In the genomic region with DNA sequence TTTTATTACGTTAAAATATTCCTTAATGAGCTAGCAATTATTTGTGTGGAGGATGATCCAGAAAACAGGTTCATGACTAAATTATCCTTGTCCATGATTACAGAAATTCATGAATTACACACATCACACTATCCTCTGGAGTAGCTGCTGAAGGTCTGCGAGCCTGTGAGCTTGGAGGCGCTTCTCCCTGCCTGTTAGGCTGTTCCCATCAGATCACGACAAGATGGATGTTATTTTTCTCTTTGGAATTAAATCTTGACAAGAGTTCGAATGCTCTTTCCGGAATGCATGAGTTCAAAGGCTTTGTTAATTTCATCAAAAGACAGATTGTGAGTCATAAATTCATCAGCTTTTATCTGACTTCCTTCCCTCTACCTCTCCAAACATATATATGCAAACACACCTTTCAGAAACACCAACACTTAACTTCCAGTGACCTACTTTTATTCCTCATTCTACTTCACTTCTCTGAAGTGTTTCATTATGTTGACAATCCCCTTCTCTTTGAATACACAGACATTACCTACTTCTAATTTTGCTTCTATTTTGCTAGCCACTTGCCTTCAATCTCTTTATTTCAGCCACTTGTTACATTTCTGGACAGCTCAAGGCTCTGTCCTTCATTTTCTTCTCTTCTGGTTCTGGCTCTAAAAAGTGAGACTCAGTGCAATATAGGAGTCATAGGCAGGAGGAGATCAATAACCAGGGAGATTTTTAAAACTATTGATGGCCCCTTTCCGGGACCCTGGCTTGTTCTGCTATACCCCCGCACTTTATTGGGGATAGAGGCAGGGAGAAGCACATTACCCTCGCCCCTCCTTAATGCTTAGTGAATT, we compare ENCODE assay signal across 12 cellular contexts.
DNase-seq lines count a peak whose midpoint lies in the region; ATAC-seq and TF ChIP-seq lines count a peak whose summit lies in the region.
"Had no signal": no experiment of that assay in that cellular context is flagged by ENCODE, and none has a peak within 500 bp of the region (broad histone marks: within the 10 kb centered on the region; RNA-seq: fewer than 3 reads in every experiment).

No MANE protein-coding gene starts in this region.

- H3K27me3 Mint-ChIP-seq in activated naive CD8-positive, alpha-beta T cell: no peaks in the 10 kb centered on the region
- H3K27me3 Mint-ChIP-seq in natural killer cell (ENCODE audit: low read depth in 2 of 2): no peaks in the 10 kb centered on the region

- no peaks in the 10 kb centered on the region for H3K36me3 ChIP-seq in H7 (replicated peaks; ENCODE audit: control insufficient read depth, insufficient read depth, low read length)
- H3K36me3 ChIP-seq: sigmoid colon had no signal

- H3K4me3 Mint-ChIP-seq in activated naive CD8-positive, alpha-beta T cell: peak overlapping the region; percentile 67
- peak overlapping the region; percentile 2 for H3K4me3 Mint-ChIP-seq in natural killer cell

- no peak overlapping the region for H3K4me3 ChIP-seq in H7 (ENCODE audit: insufficient read depth, low read depth, low read length)
- H3K4me3 ChIP-seq: sigmoid colon had no signal

- H3K4me1 Mint-ChIP-seq in activated naive CD8-positive, alpha-beta T cell (ENCODE audit: low read depth): peaks cover 60% of the 10 kb centered on the region
- peaks cover 52 to 55% of the 10 kb centered on the region in 2 donors for H3K4me1 Mint-ChIP-seq in natural killer cell

- DNase-seq in DMS153 treated with DMSO at 0.1 percent for 48 hours (lab: John Stamatoyannopoulos, UW; ENCODE audit: unreplicated experiment): peak; percentile 78
- DNase-seq in NCI-H345 (lab: John Stamatoyannopoulos, UW): peak; percentile 53
- no peak for DNase-seq in natural killer cell
- no peak for DNase-seq in H7
- no peak for DNase-seq in effector CD8-positive, alpha-beta T cell (lab: John Stamatoyannopoulos, UW)
- DNase-seq: activated CD4-positive, alpha-beta T cell treated with anti-CD3 and anti-CD28 coated beads for 48 hours; effector CD4-positive, alpha-beta T cell; NCI-H1105 treated with DMSO at 0.1 percent for 48 hours; sigmoid colon had no signal

- H3K27me3 ChIP-seq in H7 (ENCODE audit: control insufficient read depth, insufficient read depth, low read length): no peaks in the 10 kb centered on the region
- H3K27me3 ChIP-seq: sigmoid colon had no signal

- peaks cover 12% of the 10 kb centered on the region for H3K9me3 Mint-ChIP-seq in activated naive CD8-positive, alpha-beta T cell (ENCODE audit: low read depth)
- H3K9me3 Mint-ChIP-seq in natural killer cell: no peaks in the 10 kb centered on the region

- peak overlapping the region; percentile 87 for H3K27ac Mint-ChIP-seq in activated naive CD8-positive, alpha-beta T cell
- H3K27ac Mint-ChIP-seq in natural killer cell: peak overlapping the region; percentile 60 to 78

- no peak for TF ChIP-seq CTCF in natural killer cell (IDR thresholded peaks at IDR 0.05)

- peaks cover 24% of the 10 kb centered on the region for H3K36me3 Mint-ChIP-seq in activated naive CD8-positive, alpha-beta T cell
- no peaks in the 10 kb centered on the region for H3K36me3 Mint-ChIP-seq in natural killer cell

- ATAC-seq in natural killer cell (peak; percentile 44 to 49 (median 46)), GM19023 (IDR thresholded peaks at IDR 0.05; ENCODE audit: unreplicated experiment) (no peak)
- ATAC-seq: SK-N-SH treated with all-trans-retinoic acid at 6 μM for 48 hours had no signal

- intact Hi-C loops in natural killer cell (cut with micrococcal nuclease): no loop called here

Comparison
In these comparisons a context has a peak if more than half of its experiments do, and no peak if none do; other contexts are left out.
1. DNase-seq: peak in DMS153 treated with DMSO at 0.1 percent for 48 hours (single experiment) and NCI-H345 (single experiment); none in natural killer cell (single experiment), H7 (single experiment) and effector CD8-positive, alpha-beta T cell (single experiment).